Comparison of ENCODE assay signal across 14 cellular contexts in genomic region chrX:46770817-46771163, GRCh38. TPM values are rescaled to one million over a fixed set of nuclear protein-coding genes. Genes with fewer than 3 reads are reported as not detected.
DNase-seq lines count a peak whose midpoint lies in the region; TF ChIP-seq lines count a peak whose summit lies in the region.
"Had no signal": no experiment of that assay in that cellular context is flagged by ENCODE, and none has a peak within 500 bp of the region (broad histone marks: within the 10 kb centered on the region; RNA-seq: fewer than 3 reads in every experiment).

No MANE protein-coding gene starts in this region.

- no peak overlapping the region for H3K27ac Mint-ChIP-seq in activated CD4-positive, alpha-beta memory T cell treated with anti-CD3 and anti-CD28 coated beads, Interleukin-2, amount 10 ng/mL, durations not matched to agents 7 days and 5 days
- H3K27ac Mint-ChIP-seq: natural killer cell had no signal

- no peak overlapping the region for H3K27ac ChIP-seq in coronary artery
- H3K27ac ChIP-seq: upper lobe of left lung had no signal

- H3K27me3 Mint-ChIP-seq in activated CD4-positive, alpha-beta memory T cell treated with anti-CD3 and anti-CD28 coated beads, Interleukin-2, amount 10 ng/mL, durations not matched to agents 7 days and 5 days = peaks cover 1% of the 10 kb centered on the region

- no peaks in the 10 kb centered on the region for H3K36me3 Mint-ChIP-seq in activated CD4-positive, alpha-beta memory T cell treated with anti-CD3 and anti-CD28 coated beads, Interleukin-2, amount 10 ng/mL, durations not matched to agents 7 days and 5 days (ENCODE audit: low read depth)
- H3K36me3 Mint-ChIP-seq: natural killer cell had no signal

- H3K9me3 Mint-ChIP-seq in activated CD4-positive, alpha-beta memory T cell treated with anti-CD3 and anti-CD28 coated beads, Interleukin-2, amount 10 ng/mL, durations not matched to agents 7 days and 5 days = no peaks in the 10 kb centered on the region
- H3K9me3 Mint-ChIP-seq: natural killer cell had no signal

- CTCF ChIA-PET in AG04449 (lab: Yijun Ruan, JAX) = interaction anchor here (1.9 to 2.4 kb wide), 4 partner anchors 11 to 26 kb away, joined by 7 to 10 read pairs (median 8); partner anchors contain the start of gene SLC9A7
- CTCF ChIA-PET in activated CD4-positive, alpha-beta memory T cell treated with anti-CD3 and anti-CD28 coated beads, Interleukin-2, amount 10 ng/mL, durations not matched to agents 7 days and 5 days (lab: Charles Lee) = interaction anchor here (1.2 kb wide), 1 partner anchor 26 kb away, joined by 3 read pairs; no protein-coding TSS in a partner anchor

- in situ Hi-C loops in astrocyte of the cerebellum (cut with HindIII; ENCODE audit: low sequenced_read_pairs) = no loop called here

- H3K4me3 ChIP-seq in AG04449 (ENCODE audit: low read depth, low read length) = peak overlapping the region; percentile 3
- no peak overlapping the region for H3K4me3 ChIP-seq in astrocyte of the cerebellum (ENCODE audit: low read depth, low read length)
- H3K4me3 ChIP-seq in coronary artery = no peak overlapping the region
- H3K4me3 ChIP-seq: upper lobe of left lung had no signal

- TF ChIP-seq CTCF in AG04449 (IDR thresholded peaks at IDR 0.05; ENCODE audit: insufficient read depth, low read length, missing control alignments) (no peak), astrocyte of the cerebellum (IDR thresholded peaks at IDR 0.05; ENCODE audit: low read depth, low read length, missing control alignments) (no peak), coronary artery (IDR thresholded peaks at IDR 0.05) (no peak)

- H3K4me1 Mint-ChIP-seq in activated CD4-positive, alpha-beta memory T cell treated with anti-CD3 and anti-CD28 coated beads, Interleukin-2, amount 10 ng/mL, durations not matched to agents 7 days and 5 days = no peaks in the 10 kb centered on the region
- H3K4me1 Mint-ChIP-seq: natural killer cell had no signal

- POLR2A ChIA-PET in AG04449 (lab: Yijun Ruan, JAX) = interaction anchor here (1.5 to 1.8 kb wide), 2 partner anchors 18 to 21 kb away, joined by 6 to 7 read pairs; no protein-coding TSS in a partner anchor
- POLR2A ChIA-PET in activated CD4-positive, alpha-beta memory T cell treated with anti-CD3 and anti-CD28 coated beads, Interleukin-2, amount 10 ng/mL, durations not matched to agents 7 days and 5 days (lab: Charles Lee) = no interaction called here

- H3K4me3 Mint-ChIP-seq in activated CD4-positive, alpha-beta memory T cell treated with anti-CD3 and anti-CD28 coated beads, Interleukin-2, amount 10 ng/mL, durations not matched to agents 7 days and 5 days = no peak overlapping the region
- H3K4me3 Mint-ChIP-seq: natural killer cell had no signal

- DNase-seq in AG04449 (ENCODE audit: low read depth, low spot score) (peak; percentile 75), HT1080 (ENCODE audit: low read depth) (peak; percentile 87), astrocyte of the cerebellum (ENCODE audit: low read depth) (peak; percentile 46), hepatic stellate cell (ENCODE audit: low spot score) (peak; percentile 38), HuH-7.5 (ENCODE audit: low spot score) (no peak), coronary artery (ENCODE audit: low spot score) (no peak), hypothalamus (lab: John Stamatoyannopoulos, UW) (no peak)
- DNase-seq in activated CD4-positive, alpha-beta memory T cell treated with anti-CD3 and anti-CD28 coated beads, Interleukin-2, amount 10 ng/mL, durations not matched to agents 7 days and 5 days = no peak
- DNase-seq: KBM-7, natural killer cell, NCI-H2029 treated with DMSO at 0.1 percent for 48 hours, RPMI8226, small intestine, upper lobe of left lung had no signal

RNA-seq across cellular contexts. Expression of gene SLC9A7, which starts 11.9 kb away (rescaled TPM):
- 18.4 and 22.8 TPM in 2 replicates for total RNA-seq in HT1080 (2014; rRNA removed; shearing (Covaris generic))
- 20.3 and 24.0 TPM in 2 replicates for polyA plus RNA-seq in HT1080 (2015; cell fraction: cytosol; rRNA removed)
- polyA plus RNA-seq in HT1080 (2015; cell fraction: nucleus; rRNA removed) = 30.7 and 30.8 TPM in 2 replicates
- total RNA-seq in activated CD4-positive, alpha-beta memory T cell treated with anti-CD3 and anti-CD28 coated beads, Interleukin-2, amount 10 ng/mL, durations not matched to agents 7 days and 5 days = 10 to 100 TPM; 10.8 to 12.0 TPM

Comparison
In these comparisons a context has a peak if more than half of its experiments do, and no peak if none do; other contexts are left out.
1. DNase-seq: peak in AG04449 (single experiment), HT1080 (single experiment), astrocyte of the cerebellum (single experiment) and hepatic stellate cell (single experiment); none in HuH-7.5 (single experiment), coronary artery (single experiment), activated CD4-positive, alpha-beta memory T cell treated with anti-CD3 and anti-CD28 coated beads, Interleukin-2, amount 10 ng/mL, durations not matched to agents 7 days and 5 days (single experiment) and hypothalamus (0 of 51).